Comparison of ENCODE assay signal across 14 cellular contexts in the genomic region with DNA sequence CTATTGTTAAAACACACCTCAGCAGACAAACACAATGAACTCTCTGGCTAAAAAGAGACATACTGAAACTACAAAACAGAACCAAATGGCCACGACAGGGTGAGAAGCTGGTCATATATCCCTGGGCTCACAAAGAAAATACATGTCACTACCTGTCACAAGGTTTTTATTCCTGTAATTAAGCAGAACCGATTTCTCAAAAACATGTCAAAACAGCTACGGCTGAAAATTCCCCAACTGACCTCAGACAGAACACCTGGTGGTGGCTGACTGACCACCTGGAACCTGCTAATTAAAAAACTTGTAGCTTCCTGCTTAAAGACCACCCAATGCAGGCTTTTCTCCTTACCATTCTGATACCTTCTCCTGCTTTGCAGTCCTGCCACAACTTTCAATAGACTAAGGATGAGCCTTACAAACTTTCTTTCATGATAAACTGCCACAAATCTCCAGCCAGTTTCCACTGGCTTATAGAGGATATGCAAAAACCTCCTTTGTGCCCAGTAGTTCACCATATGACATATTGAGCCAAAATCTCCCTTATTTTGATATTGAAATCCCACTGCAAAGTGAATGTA.
A peak's percentile ranks its signal among the peaks of the same experiment; 100 is the strongest.
DNase-seq lines count a peak whose midpoint lies in the region; ATAC-seq, FAIRE-seq and TF ChIP-seq lines count a peak whose summit lies in the region.
"Had no signal": no experiment of that assay in that cellular context is flagged by ENCODE, and none has a peak within 500 bp of the region (broad histone marks: within the 10 kb centered on the region; RNA-seq: fewer than 3 reads in every experiment).

No MANE protein-coding gene starts in this region.

- no peaks in the 10 kb centered on the region for H3K27me3 Mint-ChIP-seq in type B pancreatic cell
- H3K27me3 Mint-ChIP-seq: activated CD4-positive, alpha-beta T cell treated with anti-CD3 and anti-CD28 coated beads, Interleukin-2, amount 10 ng/mL, durations not matched to agents 7 days and 5 days; effector memory CD8-positive, alpha-beta T cell; naive B cell; stimulated activated naive CD8-positive, alpha-beta T cell treated with anti-CD3 and anti-CD28 coated beads, Interleukin-15, Interleukin-2, amounts not matched to agents 100 ng/mL and 50 ng/mL, for 24 hours had no signal

- H3K36me3 ChIP-seq in small intestine (ENCODE audit: control insufficient read depth in 2 of 2, insufficient read depth in 2 of 2, low read length in 2 of 2) = no peaks in the 10 kb centered on the region
- H3K36me3 ChIP-seq: SJCRH30 had no signal

- no peak overlapping the region for H3K27ac ChIP-seq in small intestine (ENCODE audit: low read depth in 1 of 2, low read length in 1 of 2)
- H3K27ac ChIP-seq: SJCRH30 had no signal

- TF ChIP-seq CTCF in GM12865 (IDR thresholded peaks at IDR 0.05; ENCODE audit: insufficient read depth, low read depth, low read length, missing control alignments) (no peak), type B pancreatic cell (conservative IDR thresholded peaks at IDR 0.05) (no peak)

- no peak overlapping the region for H3K27ac Mint-ChIP-seq in type B pancreatic cell
- H3K27ac Mint-ChIP-seq: activated CD4-positive, alpha-beta T cell treated with anti-CD3 and anti-CD28 coated beads, Interleukin-2, amount 10 ng/mL, durations not matched to agents 7 days and 5 days; effector memory CD8-positive, alpha-beta T cell; naive B cell; stimulated activated naive CD8-positive, alpha-beta T cell treated with anti-CD3 and anti-CD28 coated beads, Interleukin-15, Interleukin-2, amounts not matched to agents 100 ng/mL and 50 ng/mL, for 24 hours had no signal

- H3K4me3 Mint-ChIP-seq in type B pancreatic cell = no peak overlapping the region
- H3K4me3 Mint-ChIP-seq: activated CD4-positive, alpha-beta T cell treated with anti-CD3 and anti-CD28 coated beads, Interleukin-2, amount 10 ng/mL, durations not matched to agents 7 days and 5 days; effector memory CD8-positive, alpha-beta T cell; naive B cell; stimulated activated naive CD8-positive, alpha-beta T cell treated with anti-CD3 and anti-CD28 coated beads, Interleukin-15, Interleukin-2, amounts not matched to agents 100 ng/mL and 50 ng/mL, for 24 hours had no signal

- no peaks in the 10 kb centered on the region for H3K9me3 ChIP-seq in small intestine (ENCODE audit: control insufficient read depth, low read depth)
- H3K9me3 ChIP-seq: SJCRH30 had no signal

- intact Hi-C loops in sciatic nerve (cut with DNase I) = no loop called here

- no peak for FAIRE-seq in small intestine (lab: Jason Lieb, UNC)

- H3K27me3 ChIP-seq in small intestine (ENCODE audit: control insufficient read depth in 2 of 2, insufficient read depth in 2 of 2, low read length in 2 of 2) = no peaks in the 10 kb centered on the region
- H3K27me3 ChIP-seq: SJCRH30 had no signal

- 46 to 61% (median 48%) methylated on average over 3 of the region's 3 CpGs for WGBS in small intestine, 3 donors

- DNase-seq in GM12865 (ENCODE audit: low read depth) (peak; percentile 88), type B pancreatic cell (ENCODE audit: extremely low spot score, unreplicated experiment) (no peak), small intestine (no peak), sciatic nerve (ENCODE audit: low spot score) (no peak)
- DNase-seq in NK-92 treated with Interleukin-12 subunit alpha and Interleukin-12 subunit beta, amount 100 ng/mL, for 24 hours (lab: John Stamatoyannopoulos, UW) = no peak
- DNase-seq: activated CD4-positive, alpha-beta T cell treated with anti-CD3 and anti-CD28 coated beads, Interleukin-2, amount 10 ng/mL, durations not matched to agents 7 days and 5 days; effector memory CD8-positive, alpha-beta T cell; naive B cell; NCI-H2029; SJCRH30 had no signal

- no peaks in the 10 kb centered on the region for H3K4me1 ChIP-seq in small intestine (ENCODE audit: control insufficient read depth in 2 of 2, insufficient read depth in 1 of 2, low read depth in 1 of 2, low read length in 1 of 2)
- H3K4me1 ChIP-seq: SJCRH30 had no signal

- H3K9me3 Mint-ChIP-seq in type B pancreatic cell = no peaks in the 10 kb centered on the region
- H3K9me3 Mint-ChIP-seq: activated CD4-positive, alpha-beta T cell treated with anti-CD3 and anti-CD28 coated beads, Interleukin-2, amount 10 ng/mL, durations not matched to agents 7 days and 5 days; naive B cell had no signal

- H3K4me1 Mint-ChIP-seq in type B pancreatic cell (ENCODE audit: unreplicated experiment) = no peaks in the 10 kb centered on the region
- H3K4me1 Mint-ChIP-seq: activated CD4-positive, alpha-beta T cell treated with anti-CD3 and anti-CD28 coated beads, Interleukin-2, amount 10 ng/mL, durations not matched to agents 7 days and 5 days; naive B cell had no signal

- no peak overlapping the region for H3K4me3 ChIP-seq in GM12865 (ENCODE audit: low read depth, low read length)
- no peak overlapping the region for H3K4me3 ChIP-seq in small intestine (ENCODE audit: low read depth in 1 of 2, low read length in 2 of 2)
- H3K4me3 ChIP-seq: SJCRH30 had no signal

- ATAC-seq in GM19438 (IDR thresholded peaks at IDR 0.05; ENCODE audit: low read depth, unreplicated experiment) (peak; percentile 84), HG02852 (IDR thresholded peaks at IDR 0.05; ENCODE audit: unreplicated experiment) (peak; percentile 94), HG03558 (IDR thresholded peaks at IDR 0.05; ENCODE audit: extremely low read depth, unreplicated experiment) (peak; percentile 83), sciatic nerve (no peak)
- ATAC-seq: effector memory CD8-positive, alpha-beta T cell had no signal

- no peaks in the 10 kb centered on the region for H3K36me3 Mint-ChIP-seq in type B pancreatic cell
- H3K36me3 Mint-ChIP-seq: naive B cell had no signal
